In the genomic region with DNA sequence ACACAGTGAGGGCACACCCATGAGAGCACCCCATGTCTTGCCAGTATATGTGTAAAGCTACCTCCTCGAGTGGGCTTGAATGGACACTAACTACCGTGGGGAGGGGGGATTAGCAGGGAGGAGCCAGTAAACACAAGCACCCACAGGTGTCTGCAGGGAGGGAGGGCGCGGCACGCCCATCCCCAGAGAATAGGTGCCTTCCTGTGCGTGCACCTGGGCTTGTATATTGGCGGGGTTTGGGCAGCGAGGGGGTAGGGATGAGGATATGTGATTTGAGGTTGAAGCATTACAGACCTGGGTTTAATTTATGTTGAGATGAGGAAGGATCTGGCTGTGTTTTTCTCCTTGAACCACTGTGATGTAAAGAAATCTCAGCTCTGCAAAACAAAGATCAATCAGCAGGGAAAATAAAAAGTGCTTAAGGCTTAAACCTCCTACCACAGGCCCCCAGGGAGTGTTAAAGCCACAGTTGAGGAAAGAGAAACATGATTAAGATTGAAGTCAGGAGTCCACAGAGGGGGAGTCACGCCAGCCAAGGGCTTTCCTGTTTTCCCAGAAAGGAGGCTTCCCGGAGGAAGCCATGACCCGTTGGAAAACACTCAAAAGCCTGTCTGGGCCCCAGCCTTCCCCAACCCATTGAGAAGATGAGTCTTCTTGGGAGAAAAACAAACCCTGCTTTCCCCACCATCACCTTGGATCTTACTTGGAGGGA, we compare ENCODE assay signal across 17 cellular contexts.
DNase-seq lines count a peak whose midpoint lies in the region; ATAC-seq lines count a peak whose summit lies in the region.
"Had no signal": no experiment of that assay in that cellular context is flagged by ENCODE, and none has a peak within 500 bp of the region (broad histone marks: within the 10 kb centered on the region; RNA-seq: fewer than 3 reads in every experiment).

No MANE protein-coding gene starts in this region.

- H3K36me3 Mint-ChIP-seq in memory B cell: no peaks in the 10 kb centered on the region

- no peak overlapping the region for H3K4me3 ChIP-seq in SJCRH30
- H3K4me3 ChIP-seq: gastroesophageal sphincter had no signal

- peak overlapping the region; percentile 59 for H3K4me3 Mint-ChIP-seq in memory B cell
- H3K4me3 Mint-ChIP-seq: activated T-helper 1 cell treated with anti-CD3 and anti-CD28 coated beads, Interleukin-12 subunit alpha, Interleukin-12 subunit beta, Interleukin-2, Interleukin-4 antibody, amounts not matched to agents 30 ng/mL and 10 ng/mL and 1 ng/mL, durations not matched to agents 14 hours and 24 hours and 36 hours; nephron progenitor cell had no signal

- H3K9me3 Mint-ChIP-seq in memory B cell: no peaks in the 10 kb centered on the region
- H3K9me3 Mint-ChIP-seq: activated T-helper 1 cell treated with anti-CD3 and anti-CD28 coated beads, Interleukin-12 subunit alpha, Interleukin-12 subunit beta, Interleukin-2, Interleukin-4 antibody, amounts not matched to agents 30 ng/mL and 10 ng/mL and 1 ng/mL, durations not matched to agents 14 hours and 24 hours and 36 hours; nephron progenitor cell had no signal

- H3K27ac Mint-ChIP-seq in memory B cell: peak overlapping the region; percentile 90
- H3K27ac Mint-ChIP-seq: activated T-helper 1 cell treated with anti-CD3 and anti-CD28 coated beads, Interleukin-12 subunit alpha, Interleukin-12 subunit beta, Interleukin-2, Interleukin-4 antibody, amounts not matched to agents 30 ng/mL and 10 ng/mL and 1 ng/mL, durations not matched to agents 14 hours and 24 hours and 36 hours; nephron progenitor cell had no signal

- H3K27me3 ChIP-seq in SJCRH30: peaks cover 21% of the 10 kb centered on the region; the same call in 1 of the 2 replicates

- H3K27ac ChIP-seq in SJCRH30: no peak overlapping the region
- H3K27ac ChIP-seq: gastroesophageal sphincter, VCaP had no signal

- peak; percentile 59 for DNase-seq in AG20443 (ENCODE audit: low spot score)
- DNase-seq in HCEC 1CT: peak; percentile 30
- peak; percentile 87 for DNase-seq in brain pericyte (ENCODE audit: low read depth, low spot score)
- peak in 1 of 2 donors; percentile 49 for DNase-seq in memory B cell (ENCODE audit: low spot score in 2 of 2)
- DNase-seq in SW 1271 (lab: John Stamatoyannopoulos, UW): no peak
- DNase-seq in SJCRH30: no peak
- DNase-seq in mucosa of gallbladder (ENCODE audit: low spot score): no peak
- no peak for DNase-seq in kidney tubule cell (ENCODE audit: low spot score)
- DNase-seq: central memory CD4-positive, alpha-beta T cell; left cardiac atrium; NCI-H510A; nephron progenitor cell; Right ventricle myocardium superior; stimulated activated CD4-positive, alpha-beta T cell treated with anti-CD3 and anti-CD28 coated beads, Interleukin-12 subunit alpha, Interleukin-12 subunit beta, amount 100 ng/mL, for 4 hours had no signal

- peaks cover 51% of the 10 kb centered on the region for H3K4me1 Mint-ChIP-seq in memory B cell

- H3K9me3 ChIP-seq in SJCRH30 (replicated peaks): no peaks in the 10 kb centered on the region
- H3K9me3 ChIP-seq: gastroesophageal sphincter had no signal

- peak; percentile 76 for ATAC-seq in memory B cell (ENCODE audit: low read depth)
- ATAC-seq: gastroesophageal sphincter, left cardiac atrium had no signal

- no peaks in the 10 kb centered on the region for H3K4me1 ChIP-seq in SJCRH30
- H3K4me1 ChIP-seq: gastroesophageal sphincter had no signal

- H3K27me3 Mint-ChIP-seq in memory B cell: no peaks in the 10 kb centered on the region

- no peaks in the 10 kb centered on the region for H3K36me3 ChIP-seq in SJCRH30
- H3K36me3 ChIP-seq: gastroesophageal sphincter had no signal

Comparison
In these comparisons a context has a peak if more than half of its experiments do, and no peak if none do; other contexts are left out.
1. DNase-seq: peak in AG20443 (single experiment), HCEC 1CT (single experiment) and brain pericyte (single experiment); none in SW 1271 (0 of 2), SJCRH30 (0 of 2), mucosa of gallbladder (single experiment) and kidney tubule cell (single experiment).